In the genomic region with DNA sequence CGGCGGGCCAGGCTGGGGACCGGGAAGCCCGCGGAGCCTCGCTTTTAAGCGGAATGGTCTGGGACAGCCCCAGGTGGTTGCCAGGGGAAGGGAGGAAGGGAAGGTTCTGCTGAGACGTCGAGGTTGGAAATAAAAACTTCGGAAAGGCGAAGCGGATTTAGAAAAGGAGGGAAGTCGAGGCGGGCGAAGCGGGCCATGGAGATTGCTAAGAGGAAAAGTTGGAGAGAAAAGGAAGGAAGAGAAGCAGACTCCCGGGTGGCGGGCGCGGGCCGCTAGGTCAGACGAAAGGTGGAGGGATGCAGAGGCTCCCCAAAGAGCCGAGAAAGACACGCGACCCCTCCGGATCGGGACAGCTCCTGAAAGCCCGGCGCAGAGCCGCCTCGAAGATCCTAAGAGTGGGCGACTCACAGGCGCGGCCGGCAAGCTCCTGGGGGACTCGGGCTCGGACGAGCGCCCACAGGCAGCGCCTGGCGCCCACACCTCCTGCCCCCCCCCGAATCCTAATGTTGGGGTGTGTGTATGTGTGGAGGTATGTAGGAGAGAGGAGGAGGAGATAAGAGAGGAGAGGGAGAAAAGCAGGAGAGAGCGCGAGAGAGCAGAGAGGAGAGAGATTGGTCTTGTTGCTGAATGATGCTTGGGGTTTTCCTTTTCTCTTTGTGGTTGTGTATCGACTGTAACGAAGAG, we compare ENCODE assay signal across 13 cellular contexts. TPM values are rescaled to one million over a fixed set of nuclear protein-coding genes. Genes with fewer than 3 reads are reported as not detected.
A peak's percentile ranks its signal among the peaks of the same experiment; 100 is the strongest.
DNase-seq lines count a peak whose midpoint lies in the region; ATAC-seq, FAIRE-seq and TF ChIP-seq lines count a peak whose summit lies in the region.
"Had no signal": no experiment of that assay in that cellular context is flagged by ENCODE, and none has a peak within 500 bp of the region (broad histone marks: within the 10 kb centered on the region; RNA-seq: fewer than 3 reads in every experiment).

No MANE protein-coding gene starts in this region.

- ATAC-seq in HG02759 (IDR thresholded peaks at IDR 0.05; ENCODE audit: unreplicated experiment) (peak; percentile 46), HG02763 (IDR thresholded peaks at IDR 0.05; ENCODE audit: unreplicated experiment) (no peak), HG02973 (IDR thresholded peaks at IDR 0.05; ENCODE audit: unreplicated experiment) (no peak), heart right ventricle (no peak)
- ATAC-seq: gastroesophageal sphincter had no signal

- H3K79me1 ChIP-seq in H1 (ENCODE audit: low read depth, low read length): no peaks in the 10 kb centered on the region

- H2BK12ac ChIP-seq in H1 (ENCODE audit: low read depth, low read length): 0 out of 2 replicates have a peak overlapping the region, but pooled peaks have one; percentile 63

- H2BK5ac ChIP-seq in H1 (ENCODE audit: low read depth, low read length): no peak overlapping the region

- peaks cover 7 to 26% (median 14%) of the 10 kb centered on the region in 4 experiments for H3K4me1 ChIP-seq in H1 (replicated peaks in 1 of 4; ENCODE audit: control insufficient read depth in 3 of 4, insufficient read depth in 4 of 4, low read length in 3 of 4)
- peaks cover 0 to 27% (median 7%) of the 10 kb centered on the region in 9 donors for H3K4me1 ChIP-seq in heart right ventricle

- H2AFZ ChIP-seq in H1 (ENCODE audit: low read length): 0 out of 2 replicates have a peak overlapping the region, but pooled peaks have one; percentile 18

- H4K91ac ChIP-seq in H1 (replicated peaks; ENCODE audit: insufficient read length, low read length): no peak overlapping the region

- H3K4me3 Mint-ChIP-seq in CD14-positive monocyte (peak overlapping the region; percentile 62 to 88), nephron progenitor cell (peak overlapping the region; percentile 66)

- no peak overlapping the region for H2AK5ac ChIP-seq in H1 (ENCODE audit: low read depth, low read length)

- TF ChIP-seq RAD21 in H1 (IDR thresholded peaks at IDR 0.05 in 1 of 2, conservative IDR thresholded peaks at IDR 0.05 in 1 of 2; ENCODE audit: low read depth in 2 of 2, low read length in 2 of 2): no peak

- H3K4me1 Mint-ChIP-seq in CD14-positive monocyte (peaks cover 21% of the 10 kb centered on the region), nephron progenitor cell (peaks cover 4% of the 10 kb centered on the region)

- H3K18ac ChIP-seq in H1 (ENCODE audit: extremely low read depth, low read length): no peak overlapping the region

- peak overlapping the region; percentile 68 to 72 for H3K4me2 ChIP-seq in H1 (ENCODE audit: insufficient read depth in 1 of 2, low read depth in 2 of 2, low read length in 2 of 2)

- no peak overlapping the region for H3K23ac ChIP-seq in H1 (ENCODE audit: insufficient read length)

- no peak overlapping the region for H2BK15ac ChIP-seq in H1 (ENCODE audit: low read length)

- CTCF ChIA-PET in H1 (lab: Charles Lee; ENCODE audit: partially characterized antibody): interaction anchor here (1.1 to 2.8 kb wide), 4 partner anchors 22 to 1000 kb away, joined by 3 to 8 read pairs (median 4); no protein-coding TSS in a partner anchor

- intact Hi-C loops in CD14-positive monocyte (cut with micrococcal nuclease) (loop anchor here (5.0 to 10.0 kb wide), 5 partner anchors 532 to 1445 kb away; no protein-coding TSS in a partner anchor), heart right ventricle (cut with DNase I) (loop anchor here in 8 of 10 donors (5.0 to 10.0 kb wide), 6 partner anchors 1137 to 1445 kb away; no protein-coding TSS in a partner anchor)

- H3K27ac Mint-ChIP-seq in CD14-positive monocyte (no peak overlapping the region), nephron progenitor cell (no peak overlapping the region)

- TF ChIP-seq CTCF in CD14-positive monocyte (IDR thresholded peaks at IDR 0.05) (no peak), H1 (IDR thresholded peaks at IDR 0.05; ENCODE audit: control extremely low read depth in 1 of 3, insufficient read depth in 1 of 3, low read depth in 1 of 3, low read length in 3 of 3) (no peak), nephron progenitor cell (IDR thresholded peaks at IDR 0.05) (no peak), heart right ventricle (IDR thresholded peaks at IDR 0.05) (no peak)

- H4K8ac ChIP-seq in H1 (ENCODE audit: extremely low read depth, insufficient read depth, low read length): 0 out of 2 replicates have a peak overlapping the region, but pooled peaks have one; percentile 17

- H3K56ac ChIP-seq in H1 (replicated peaks; ENCODE audit: insufficient read length, low read depth, low read length): no peak overlapping the region

- H3K14ac ChIP-seq in H1 (ENCODE audit: insufficient read length): no peak overlapping the region

- peaks cover 2 to 5% of the 10 kb centered on the region in 2 experiments for H4K20me1 ChIP-seq in H1 (replicated peaks in 1 of 2; ENCODE audit: control insufficient read depth in 1 of 2, insufficient read depth in 2 of 2, low read length in 2 of 2)

- H3K27ac ChIP-seq in H1 (ENCODE audit: low read depth, low read length) (no peak overlapping the region), heart right ventricle (no peak overlapping the region)
- H3K27ac ChIP-seq: gastroesophageal sphincter, right atrium auricular region had no signal

- H3K36me3 ChIP-seq in H1 (ENCODE audit: control insufficient read depth in 2 of 4, insufficient read depth in 4 of 4, low read length in 3 of 4) (peaks cover 0 to 3% (median 0%) of the 10 kb centered on the region in 4 experiments; a peak in 1 of 8 replicates), heart right ventricle (no peaks in the 10 kb centered on the region)
- H3K36me3 ChIP-seq: gastroesophageal sphincter, right atrium auricular region had no signal

- H3K27me3 ChIP-seq in H1 (replicated peaks in 1 of 4; ENCODE audit: control insufficient read depth in 3 of 4, extremely low read depth in 1 of 4, insufficient read depth in 3 of 4, low read length in 3 of 4) (peaks cover 61 to 93% (median 78%) of the 10 kb centered on the region in 4 experiments), heart right ventricle (peaks cover 34 to 100% (median 99%) of the 10 kb centered on the region in 7 donors)

- peaks cover 0 to 18% (median 7%) of the 10 kb centered on the region in 7 donors for H3K9me3 Mint-ChIP-seq in CD14-positive monocyte
- H3K9me3 Mint-ChIP-seq in nephron progenitor cell: peaks cover 7% of the 10 kb centered on the region

- FAIRE-seq in H1 (lab: Jason Lieb, UNC): peak; percentile 13

- H2BK20ac ChIP-seq in H1 (ENCODE audit: low read length): 0 out of 2 replicates have a peak overlapping the region, but pooled peaks have one; percentile 21

- TF ChIP-seq EP300 in H1 (IDR thresholded peaks at IDR 0.05; ENCODE audit: borderline replicate concordance in 1 of 2, low read depth in 2 of 2, low read length in 2 of 2): no peak

- POLR2A ChIA-PET in H1 (lab: Charles Lee; ENCODE audit: partially characterized antibody): interaction anchor here (1.0 to 1.5 kb wide), 3 partner anchors 10 to 105 kb away, joined by 3 to 4 read pairs (median 3); no protein-coding TSS in a partner anchor

- peaks cover 5% of the 10 kb centered on the region; the same call in 1 of the 2 replicates for H3K23me2 ChIP-seq in H1 (ENCODE audit: low read depth, low read length)

- H3K79me2 ChIP-seq in H1 (ENCODE audit: control insufficient read depth in 1 of 2, insufficient read depth in 2 of 2, low read length in 2 of 2): no peaks in the 10 kb centered on the region

- peaks cover 0 to 11% of the 10 kb centered on the region in 2 donors for H3K36me3 Mint-ChIP-seq in CD14-positive monocyte
- H3K36me3 Mint-ChIP-seq in nephron progenitor cell (ENCODE audit: low read depth): no peaks in the 10 kb centered on the region

- no peak overlapping the region for H3K4ac ChIP-seq in H1 (replicated peaks; ENCODE audit: insufficient read length, low read depth, low read length)

- H3K9me3 ChIP-seq in H1 (ENCODE audit: insufficient read depth in 2 of 2, low read depth in 1 of 2, low read length in 1 of 2) (no peaks in the 10 kb centered on the region), heart right ventricle (no peaks in the 10 kb centered on the region)
- H3K9me3 ChIP-seq: gastroesophageal sphincter, right atrium auricular region had no signal

- H3K27me3 Mint-ChIP-seq in CD14-positive monocyte (ENCODE audit: low read depth in 3 of 3): peaks cover 88 to 93% (median 89%) of the 10 kb centered on the region in 3 donors
- peaks cover 98% of the 10 kb centered on the region for H3K27me3 Mint-ChIP-seq in nephron progenitor cell (ENCODE audit: low read depth, poor library complexity)

- 2% methylated on average over 34 of the region's 46 CpGs; no CpG with 5 or more reads in 1 of the 2 experiments for WGBS in H1 (ENCODE audit: extremely low coverage in 1 of 2, insufficient coverage in 1 of 2, insufficient read length in 1 of 2, insufficient replicate concordance in 2 of 2, low coverage in 1 of 2, low lambda C conversion rate in 2 of 2, missing lambda C conversion rate in 1 of 2), 2 experiments
- WGBS in heart right ventricle, 2 donors: 1 to 3% methylated on average over 44 to 46 of the region's 46 CpGs

- no peak overlapping the region for H4K5ac ChIP-seq in H1 (ENCODE audit: insufficient read length, low read depth, low read length)

- H3K4me3 ChIP-seq in H1 (ENCODE audit: extremely low read depth in 1 of 4, insufficient read depth in 2 of 4, low read depth in 3 of 4, low read length in 4 of 4) (peak overlapping the region; percentile 9 to 56 (median 38); a peak in 6 of 8 replicates), heart right ventricle (peak overlapping the region in 4 of 10 donors; percentile 16 to 27 (median 20))

- H3K9ac ChIP-seq in H1 (replicated peaks in 1 of 4; ENCODE audit: extremely low read depth in 1 of 4, low read depth in 3 of 4, low read length in 3 of 4): no peak overlapping the region

- DNase-seq in CD14-positive monocyte (ENCODE audit: low spot score) (no peak), H1 (ENCODE audit: low read depth in 1 of 2, low spot score in 2 of 2) (no peak), nephron progenitor cell (no peak), OCI-M2 (lab: John Stamatoyannopoulos, UW; ENCODE audit: unreplicated experiment) (no peak), heart right ventricle (no peak)
- DNase-seq: amygdala had no signal

- TF ChIP-seq POLR2A in H1 (IDR thresholded peaks at IDR 0.05; ENCODE audit: control extremely low read depth in 1 of 2, low read depth in 2 of 2, low read length in 2 of 2): no peak

- H2BK120ac ChIP-seq in H1 (replicated peaks; ENCODE audit: low read depth, low read length): no peak overlapping the region

RNA-seq across cellular contexts. Expression of a gene that starts 1.4 kb away (rescaled TPM):
- polyA plus RNA-seq in CD14-positive monocyte: not detected
- total RNA-seq in H1 (2021; fragmentation: NEBNext Ultra II Directional; extraction: Animal tissue kit (Norgen Biotek cat#: 25700)): not detected in 2 replicates
- 0.05 TPM in 1 of 2 replicates, not detected in the other for polyA plus RNA-seq in H1 (2011; rRNA removed)
- polyA plus RNA-seq in H1 (2011; cell fraction: cytosol; rRNA removed): 0.01 TPM
- polyA plus RNA-seq in H1 (2011; cell fraction: nucleus; rRNA removed): 0.01 TPM
- 0.05 to 0.17 TPM (median 0.16 TPM) in 3 of 4 replicates, not detected in the other for polyA plus RNA-seq in H1 (2012, experiment 1 of 2)
- polyA plus RNA-seq in H1 (2012, experiment 2 of 2): 0.03 TPM
- polyA plus RNA-seq in H1 (2013, experiment 1 of 2): not detected
- not detected for polyA plus RNA-seq in H1 (2013, experiment 2 of 2)
- 0.09 TPM in 1 of 2 replicates, not detected in the other for polyA minus RNA-seq in H1 (2011; rRNA and poly(A)+ RNA removed)
- polyA minus RNA-seq in H1 (2011; cell fraction: cytosol; rRNA and poly(A)+ RNA removed): not detected
- not detected for polyA minus RNA-seq in H1 (2011; cell fraction: nucleus; rRNA and poly(A)+ RNA removed)
- total RNA-seq in heart right ventricle: not detected
- under 1 TPM; 0.01 to 0.07 TPM for polyA plus RNA-seq in heart right ventricle
- total RNA-seq: LHCN-M2, right atrium auricular region, subcutaneous adipose tissue had no signal
